ENCODE assay signal across 19 cellular contexts in the genomic region with DNA sequence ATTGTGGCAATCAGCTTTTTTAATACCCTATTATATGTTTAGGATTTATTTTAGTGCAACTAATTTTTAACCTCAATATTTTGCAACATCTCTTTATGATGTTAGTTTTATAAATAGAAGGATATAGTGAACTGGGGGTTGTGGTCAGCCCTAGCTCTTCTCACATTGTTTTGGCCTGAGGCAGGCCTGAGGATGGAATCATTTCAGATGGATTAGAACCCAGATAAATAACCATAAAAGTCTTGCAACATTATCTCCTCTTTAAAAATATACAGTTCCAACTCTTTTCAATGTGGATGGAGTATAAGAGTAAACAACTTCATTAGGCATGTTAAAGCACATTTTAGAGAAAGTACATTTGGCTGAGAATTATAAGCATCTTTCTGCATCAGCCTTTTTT.
DNase-seq lines count a peak whose midpoint lies in the region; ATAC-seq and TF ChIP-seq lines count a peak whose summit lies in the region.
"Had no signal": no experiment of that assay in that cellular context is flagged by ENCODE, and none has a peak within 500 bp of the region (broad histone marks: within the 10 kb centered on the region; RNA-seq: fewer than 3 reads in every experiment).

No MANE protein-coding gene starts in this region.

- H3K27ac ChIP-seq in brain microvascular endothelial cell (no peak overlapping the region), left lung (no peak overlapping the region), caudate nucleus (ENCODE audit: low read depth, low read length) (no peak overlapping the region)
- H3K27ac ChIP-seq: cardiac muscle cell, gastrocnemius medialis, sigmoid colon had no signal

- H3K27me3 ChIP-seq in brain microvascular endothelial cell (replicated peaks) (no peaks in the 10 kb centered on the region), left lung (no peaks in the 10 kb centered on the region)
- H3K27me3 ChIP-seq: gastrocnemius medialis, sigmoid colon had no signal

- peak; percentile 49 for ATAC-seq in left lung
- ATAC-seq: gastrocnemius medialis had no signal

- H3K4me1 ChIP-seq in left lung, result no peaks in the 10 kb centered on the region
- H3K4me1 ChIP-seq: gastrocnemius medialis, sigmoid colon had no signal

- no peaks in the 10 kb centered on the region for H3K36me3 ChIP-seq in brain microvascular endothelial cell (replicated peaks)
- H3K36me3 ChIP-seq in left lung, result no peaks in the 10 kb centered on the region
- H3K36me3 ChIP-seq: cardiac muscle cell, gastrocnemius medialis, sigmoid colon had no signal

- H3K4me3 ChIP-seq in brain microvascular endothelial cell (ENCODE audit: low read depth, low read length) (no peak overlapping the region), left lung (no peak overlapping the region)
- H3K4me3 ChIP-seq: cardiac muscle cell, gastrocnemius medialis, sigmoid colon had no signal

- in situ Hi-C loops in brain microvascular endothelial cell (cut with HindIII; ENCODE audit: low pct_ligation_motif_present, low sequenced_read_pairs), result no loop called here

- intact Hi-C loops in left lung (cut with DNase I), result no loop called here

- TF ChIP-seq CTCF in AG09319 (IDR thresholded peaks at IDR 0.05; ENCODE audit: low read depth, low read length) (no peak), brain microvascular endothelial cell (IDR thresholded peaks at IDR 0.05; ENCODE audit: low read depth, low read length, missing control alignments) (no peak), left lung (IDR thresholded peaks at IDR 0.05) (no peak)

- DNase-seq in AG09319 (ENCODE audit: extremely low read depth, low read depth) (peak; percentile 67), LHCN-M2 (ENCODE audit: low read depth) (peak; percentile 77), brain microvascular endothelial cell (peak; percentile 62), left lung (no peak), DMS114 treated with DMSO at 0.1 percent for 48 hours (lab: John Stamatoyannopoulos, UW; ENCODE audit: unreplicated experiment) (no peak), caudate nucleus (lab: John Stamatoyannopoulos, UW) (no peak), KG1 (lab: John Stamatoyannopoulos, UW) (no peak), DMS79 treated with DMSO at 0.1 percent for 48 hours (lab: John Stamatoyannopoulos, UW) (no peak)
- DNase-seq: activated CD4-positive, alpha-beta T cell treated with anti-CD3 and anti-CD28 coated beads, Interleukin-2, amount 50 U/mL, for 48 hours; activated naive CD4-positive, alpha-beta T cell treated with anti-CD3 and anti-CD28 coated beads, Interleukin-2, amount 50 U/mL, for 16 hours; activated T-cell treated with anti-CD3 and anti-CD28 coated beads, Interleukin-2, amount 50 U/mL, for 1 hour; effector CD4-positive, alpha-beta T cell; gastrocnemius medialis; KBM-7; NCI-H1436; NCI-H345; sigmoid colon; stimulated activated CD4-positive, alpha-beta T cell treated with anti-CD3 and anti-CD28 coated beads, Interleukin-4, amount 100 ng/mL, for 24 hours had no signal

- H3K9me3 ChIP-seq in left lung, result no peaks in the 10 kb centered on the region
- H3K9me3 ChIP-seq: gastrocnemius medialis, sigmoid colon had no signal

Comparison
In these comparisons a context has a peak if more than half of its experiments do, and no peak if none do; other contexts are left out.
1. DNase-seq: peak in AG09319 (single experiment), LHCN-M2 (single experiment) and brain microvascular endothelial cell (single experiment); none in left lung (0 of 2), DMS114 treated with DMSO at 0.1 percent for 48 hours (single experiment), caudate nucleus (0 of 61), KG1 (single experiment) and DMS79 treated with DMSO at 0.1 percent for 48 hours (single experiment).